ENCODE assay signal across 10 cellular contexts in genomic region chr14:105050551-105050897, GRCh38. TPM values are rescaled to one million over a fixed set of nuclear protein-coding genes. Genes with fewer than 3 reads are reported as not detected.
DNase-seq lines count a peak whose midpoint lies in the region; ATAC-seq, FAIRE-seq and TF ChIP-seq lines count a peak whose summit lies in the region.
"Had no signal": no experiment of that assay in that cellular context is flagged by ENCODE, and none has a peak within 500 bp of the region (broad histone marks: within the 10 kb centered on the region; RNA-seq: fewer than 3 reads in every experiment).

No MANE protein-coding gene starts in this region.

- TF ChIP-seq POLR2A in GM12891 (IDR thresholded peaks at IDR 0.05; ENCODE audit: low read depth, low read length) = no peak

- ATAC-seq in GM21737 (IDR thresholded peaks at IDR 0.05; ENCODE audit: unreplicated experiment) = no peak

- peak; percentile 6 for DNase-seq in GM12891 (ENCODE audit: insufficient read length, low spot score)
- peak; percentile 25 for DNase-seq in NCI-H146 treated with DMSO at 0.1 percent for 48 hours (lab: John Stamatoyannopoulos, UW; ENCODE audit: unreplicated experiment)
- DNase-seq in amniotic epithelial cell (ENCODE audit: low read depth) = peak; percentile 36
- DNase-seq in mucosa of gallbladder (ENCODE audit: low spot score) = peak; percentile 89
- DNase-seq in NCI-H187 treated with DMSO at 0.1 percent for 48 hours (lab: John Stamatoyannopoulos, UW) = no peak
- no peak for DNase-seq in SW 1271 (lab: John Stamatoyannopoulos, UW)
- DNase-seq in mesenteric fat pad (ENCODE audit: low spot score) = no peak
- DNase-seq: testis had no signal

- no peak for FAIRE-seq in GM12891 (lab: Jason Lieb, UNC)
- FAIRE-seq: astrocyte had no signal

TF ChIP-seq in GM12891, 5 proteins besides CTCF, POLR2A, EP300 and RAD21:
- TF ChIP-seq POLR2AphosphoS5 (IDR thresholded peaks at IDR 0.05; ENCODE audit: low read depth, low read length) = 0 out of 2 replicates have a peak, but pooled peaks have one; percentile 35
- TF ChIP-seq POU2F2 (IDR thresholded peaks at IDR 0.05; ENCODE audit: low read depth, low read length) = no peak
- TF ChIP-seq TAF1 (IDR thresholded peaks at IDR 0.05; ENCODE audit: low read depth, low read length) = no peak
- no peak for TF ChIP-seq SPI1 (IDR thresholded peaks at IDR 0.05; ENCODE audit: low read depth, low read length)

RNA-seq across cellular contexts. Expression of gene GPR132, which starts 14.7 kb away (rescaled TPM):
- polyA plus RNA-seq in GM12891 (2012; ENCODE audit: low read depth, missing spikeins) = 18.8 TPM
- total RNA-seq in mucosa of gallbladder = 3.7 TPM
- total RNA-seq in mesenteric fat pad = 4.5 TPM

RNA-seq across cellular contexts. Expression of gene CDCA4, which starts 29.6 kb away (rescaled TPM):
- 35.1 TPM for polyA plus RNA-seq in GM12891 (2012; ENCODE audit: low read depth, missing spikeins)
- 5.4 TPM for total RNA-seq in mucosa of gallbladder
- 3.4 TPM for total RNA-seq in mesenteric fat pad

Comparison
In these comparisons a context has a peak if more than half of its experiments do, and no peak if none do; other contexts are left out.
1. DNase-seq: peak in GM12891 (single experiment), NCI-H146 treated with DMSO at 0.1 percent for 48 hours (single experiment), amniotic epithelial cell (single experiment) and mucosa of gallbladder (single experiment); none in NCI-H187 treated with DMSO at 0.1 percent for 48 hours (single experiment), SW 1271 (0 of 2) and mesenteric fat pad (single experiment).